ENCODE assay signal across 15 cellular contexts in the genomic region with DNA sequence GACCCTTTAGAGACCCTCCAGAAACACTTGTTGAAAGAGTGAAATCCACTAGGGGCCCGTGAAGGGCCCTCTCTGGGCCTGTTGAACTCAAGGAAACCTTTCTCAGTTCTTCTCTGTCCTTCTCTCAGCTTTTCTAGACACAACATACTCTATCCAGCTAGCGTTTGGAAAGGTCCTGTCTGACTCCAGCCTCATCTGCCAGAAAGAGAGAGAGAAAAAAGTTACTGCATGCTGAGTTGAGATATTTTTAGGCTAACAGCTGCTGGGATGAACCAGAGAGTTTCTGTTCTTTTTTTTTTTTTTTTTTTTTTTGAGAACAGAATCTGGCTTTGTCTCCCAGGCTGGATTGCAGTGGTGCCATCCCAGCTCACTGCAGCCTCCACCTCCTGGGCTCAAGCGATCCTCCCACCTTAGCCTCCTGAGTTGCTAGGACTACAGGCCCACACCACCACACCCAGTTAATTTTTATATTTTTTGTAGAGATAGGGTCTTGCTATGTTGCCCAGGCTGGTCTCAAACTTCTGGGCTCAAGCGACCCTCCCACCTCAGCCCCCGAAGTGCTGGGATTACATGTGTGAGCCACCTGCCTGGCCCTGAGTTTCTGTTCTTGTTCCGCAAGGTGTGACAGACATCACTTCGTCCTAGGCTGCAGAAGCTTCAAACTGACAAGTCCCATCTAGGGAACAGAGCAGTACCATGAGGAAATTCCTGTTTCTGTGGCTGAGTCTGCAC. TPM values are rescaled to one million over a fixed set of nuclear protein-coding genes. Genes with fewer than 3 reads are reported as not detected.
A peak's percentile ranks its signal among the peaks of the same experiment; 100 is the strongest.
DNase-seq lines count a peak whose midpoint lies in the region; ATAC-seq and TF ChIP-seq lines count a peak whose summit lies in the region.
"Had no signal": no experiment of that assay in that cellular context is flagged by ENCODE, and none has a peak within 500 bp of the region (broad histone marks: within the 10 kb centered on the region; RNA-seq: fewer than 3 reads in every experiment).

No MANE protein-coding gene starts in this region.

- no peaks in the 10 kb centered on the region for H3K36me3 Mint-ChIP-seq in WTC11
- H3K36me3 Mint-ChIP-seq: CD8-positive, alpha-beta T cell had no signal

- H3K4me3 ChIP-seq in heart right ventricle, result no peak overlapping the region
- H3K4me3 ChIP-seq: right lobe of liver, tibial nerve had no signal

- H3K27me3 Mint-ChIP-seq in WTC11 (ENCODE audit: low read depth), result no peaks in the 10 kb centered on the region
- H3K27me3 Mint-ChIP-seq: central memory CD8-positive, alpha-beta T cell had no signal

- DNase-seq in GM03348 (ENCODE audit: low spot score) (peak; percentile 58), WTC11 (ENCODE audit: low spot score) (no peak), heart right ventricle (peak in 1 of 2 donors; percentile 28), pons (ENCODE audit: low spot score) (peak; percentile 63), NCI-H187 (lab: John Stamatoyannopoulos, UW) (no peak), NCI-H2107 (lab: John Stamatoyannopoulos, UW) (no peak)
- DNase-seq: activated gamma-delta T cell treated with Interleukin-2 at 50 U/mL for 16 hours; CD8-positive, alpha-beta T cell; NCI-H446 treated with DMSO at 0.1 percent for 48 hours; right lobe of liver had no signal

- H3K4me1 Mint-ChIP-seq in WTC11, result no peaks in the 10 kb centered on the region; the same call in 1 of the 2 replicates
- H3K4me1 Mint-ChIP-seq: central memory CD8-positive, alpha-beta T cell had no signal

- POLR2A ChIA-PET in WTC11 (lab: Charles Lee), result interaction anchor here (0.7 to 1.2 kb wide), 2 partner anchors 128 to 132 kb away, joined by 3 to 4 read pairs; no protein-coding TSS in a partner anchor

- H3K36me3 ChIP-seq in heart right ventricle, result no peaks in the 10 kb centered on the region
- H3K36me3 ChIP-seq: right lobe of liver, tibial nerve had no signal

- intact Hi-C loops in heart right ventricle (cut with DNase I), result loop anchor here in 3 of 10 donors (2.0 to 10.0 kb wide), 5 partner anchors 121 to 363 kb away; a partner anchor contains a TSS

- no peak overlapping the region for H3K27ac Mint-ChIP-seq in WTC11
- H3K27ac Mint-ChIP-seq: CD8-positive, alpha-beta T cell had no signal

- CTCF ChIA-PET in WTC11 (lab: Charles Lee), result interaction anchor here (0.6 to 2.1 kb wide), 3 partner anchors 11 to 214 kb away, joined by 3 to 8 read pairs (median 7); no protein-coding TSS in a partner anchor

- TF ChIP-seq CTCF in WTC11 (IDR thresholded peaks at IDR 0.05) (no peak), heart right ventricle (IDR thresholded peaks at IDR 0.05) (no peak)

- H3K4me1 ChIP-seq in heart right ventricle, result peaks cover 3 to 46% (median 35%) of the 10 kb centered on the region in 9 donors
- H3K4me1 ChIP-seq: right lobe of liver had no signal

- H3K27ac ChIP-seq in heart right ventricle, result peak overlapping the region; percentile 33 to 91 (median 76)
- H3K27ac ChIP-seq: right lobe of liver had no signal

- no peaks in the 10 kb centered on the region for H3K9me3 ChIP-seq in heart right ventricle
- H3K9me3 ChIP-seq: right lobe of liver, tibial nerve had no signal

- no peak overlapping the region for H3K4me3 Mint-ChIP-seq in WTC11
- H3K4me3 Mint-ChIP-seq: CD8-positive, alpha-beta T cell; central memory CD8-positive, alpha-beta T cell had no signal

- no peaks in the 10 kb centered on the region for H3K9me3 Mint-ChIP-seq in WTC11
- H3K9me3 Mint-ChIP-seq: CD8-positive, alpha-beta T cell; central memory CD8-positive, alpha-beta T cell had no signal

- no peaks in the 10 kb centered on the region for H3K27me3 ChIP-seq in heart right ventricle
- H3K27me3 ChIP-seq: right lobe of liver, tibial nerve had no signal

- 73 to 76% methylated on average over 7 of the region's 7 CpGs for WGBS in heart right ventricle, 2 donors

- ATAC-seq in WTC11 (no peak), heart right ventricle (peak; percentile 16 to 75 (median 68)), HG03432 (IDR thresholded peaks at IDR 0.05; ENCODE audit: unreplicated experiment) (no peak), HG03460 (IDR thresholded peaks at IDR 0.05; ENCODE audit: unreplicated experiment) (no peak)
- ATAC-seq: activated CD4-positive, CD25-positive, alpha-beta regulatory T cell treated with anti-CD3 and anti-CD28 coated beads, Interleukin-2, amount 50 U/mL, for 24 hours; CD8-positive, alpha-beta T cell had no signal

TF ChIP-seq in WTC11, 78 proteins besides CTCF, POLR2A, EP300 and RAD21:
- peak; percentile 47; the same call in 1 of the 2 replicates for TF ChIP-seq ZNF121 (CRISPR knock-in tag; IDR thresholded peaks at IDR 0.05)
- no peak for TF ChIP-seq ZNF317 (CRISPR knock-in tag; IDR thresholded peaks at IDR 0.05; ENCODE audit: borderline replicate concordance, low read depth)

RNA-seq across cellular contexts. Expression of a gene that starts 14.9 kb away (rescaled TPM):
- total RNA-seq in WTC11 (2021) (10.8 to 13.3 TPM (median 12.2 TPM) in 3 replicates), heart right ventricle (10 to 100 TPM; 44.2 to 60.5 (median 55.3) TPM)
- 10 to 100 TPM; 15.9 to 22.3 TPM for polyA plus RNA-seq in heart right ventricle

Comparison
In these comparisons a context has a peak if more than half of its experiments do, and no peak if none do; other contexts are left out.
1. DNase-seq: peak in GM03348 (single experiment) and pons (single experiment); none in WTC11 (single experiment), NCI-H187 (0 of 2) and NCI-H2107 (single experiment).
2. ATAC-seq: peak in heart right ventricle (8 of 8); none in WTC11 (single experiment), HG03432 (single experiment) and HG03460 (single experiment).